22 cellular contexts compared by ENCODE assay signal in genomic region chr1:37100310-37100709, GRCh38.
"Had no signal": no experiment of that assay in that cellular context is flagged by ENCODE, and none has a peak within 500 bp of the region (broad histone marks: within the 10 kb centered on the region; RNA-seq: fewer than 3 reads in every experiment).

No MANE protein-coding gene starts in this region.

- H3K4me1 Mint-ChIP-seq: activated naive CD8-positive, alpha-beta T cell treated with anti-CD3 and anti-CD28 coated beads, Interleukin-2, amount 50 U/mL, for 24 hours; immature natural killer cell; stimulated activated effector memory CD8-positive, alpha-beta T cell treated with anti-CD3 and anti-CD28 coated beads, Interleukin-12 subunit alpha, Interleukin-12 subunit beta, amount 100 ng/mL, for 72 hours; stimulated activated naive CD8-positive, alpha-beta T cell treated with anti-CD3 and anti-CD28 coated beads, Interleukin-15, amount 100 ng/mL, for 72 hours had no signal

- ATAC-seq: activated naive CD8-positive, alpha-beta T cell treated with anti-CD3 and anti-CD28 coated beads, Interleukin-2, amount 50 U/mL, for 24 hours; activated T-cell treated with anti-CD3 and anti-CD28 coated beads, Interleukin-2, amount 50 U/mL, for 72 hours; left lobe of liver; lower lobe of right lung; right lobe of liver; stimulated activated effector memory CD8-positive, alpha-beta T cell treated with anti-CD3 and anti-CD28 coated beads, Interleukin-12 subunit alpha, Interleukin-12 subunit beta, amount 100 ng/mL, for 72 hours; stimulated activated naive CD8-positive, alpha-beta T cell treated with anti-CD3 and anti-CD28 coated beads, Interleukin-15, amount 100 ng/mL, for 72 hours had no signal

- H3K27me3 ChIP-seq: right lobe of liver had no signal

- DNase-seq: activated CD4-positive, alpha-beta memory T cell treated with anti-CD3 and anti-CD28 coated beads for 36 hours; activated CD4-positive, alpha-beta T cell treated with anti-CD3 and anti-CD28 coated beads for 48 hours; activated CD4-positive, CD25-positive, alpha-beta regulatory T cell; activated effector memory CD4-positive, alpha-beta T cell treated with Interleukin-2 at 50 U/mL for 16 hours; activated naive CD4-positive, alpha-beta T cell treated with anti-CD3 and anti-CD28 coated beads, Interleukin-2, amount 50 U/mL, for 16 hours; activated naive CD8-positive, alpha-beta T cell treated with anti-CD3 and anti-CD28 coated beads, Interleukin-2, amount 50 U/mL, for 24 hours; activated T-cell treated with anti-CD3 and anti-CD28 coated beads, Interleukin-2, amount 50 U/mL, for 72 hours; dermis blood vessel endothelial cell; effector CD8-positive, alpha-beta T cell; foreskin melanocyte; immature natural killer cell; lower lobe of right lung; naive B cell; nucleus accumbens; right lobe of liver; stimulated activated CD4-positive, alpha-beta T cell treated with anti-CD3 and anti-CD28 coated beads, Interleukin-2, amount 100 ng/mL, for 24 hours; stimulated activated naive CD8-positive, alpha-beta T cell treated with anti-CD3 and anti-CD28 coated beads, Interleukin-15, amount 100 ng/mL, for 72 hours; T1000; tibial artery had no signal

- H3K9me3 Mint-ChIP-seq: activated CD4-positive, alpha-beta memory T cell treated with anti-CD3 and anti-CD28 coated beads for 36 hours; activated naive CD8-positive, alpha-beta T cell treated with anti-CD3 and anti-CD28 coated beads, Interleukin-2, amount 50 U/mL, for 24 hours; activated T-cell treated with anti-CD3 and anti-CD28 coated beads, Interleukin-2, amount 50 U/mL, for 72 hours; immature natural killer cell; stimulated activated effector memory CD8-positive, alpha-beta T cell treated with anti-CD3 and anti-CD28 coated beads, Interleukin-12 subunit alpha, Interleukin-12 subunit beta, amount 100 ng/mL, for 72 hours; stimulated activated naive CD8-positive, alpha-beta T cell treated with anti-CD3 and anti-CD28 coated beads, Interleukin-15, amount 100 ng/mL, for 72 hours had no signal

- H3K27ac ChIP-seq: lower lobe of right lung, right lobe of liver, skin epidermis, tibial artery had no signal

- H3K4me3 Mint-ChIP-seq: activated CD4-positive, alpha-beta memory T cell treated with anti-CD3 and anti-CD28 coated beads for 36 hours; activated naive CD8-positive, alpha-beta T cell treated with anti-CD3 and anti-CD28 coated beads, Interleukin-2, amount 50 U/mL, for 24 hours; activated T-cell treated with anti-CD3 and anti-CD28 coated beads, Interleukin-2, amount 50 U/mL, for 72 hours; immature natural killer cell; naive B cell; stimulated activated effector memory CD8-positive, alpha-beta T cell treated with anti-CD3 and anti-CD28 coated beads, Interleukin-12 subunit alpha, Interleukin-12 subunit beta, amount 100 ng/mL, for 72 hours; stimulated activated naive CD8-positive, alpha-beta T cell treated with anti-CD3 and anti-CD28 coated beads, Interleukin-15, amount 100 ng/mL, for 72 hours had no signal

- H3K4me3 ChIP-seq: lower lobe of right lung, right lobe of liver, skin epidermis, tibial artery had no signal

- H3K36me3 Mint-ChIP-seq: activated CD4-positive, alpha-beta memory T cell treated with anti-CD3 and anti-CD28 coated beads for 36 hours; immature natural killer cell; naive B cell; stimulated activated effector memory CD8-positive, alpha-beta T cell treated with anti-CD3 and anti-CD28 coated beads, Interleukin-12 subunit alpha, Interleukin-12 subunit beta, amount 100 ng/mL, for 72 hours had no signal

- H3K36me3 ChIP-seq: lower lobe of right lung, right lobe of liver, tibial artery had no signal

- H3K4me1 ChIP-seq: lower lobe of right lung, right lobe of liver, tibial artery had no signal

- H3K27ac Mint-ChIP-seq: activated CD4-positive, alpha-beta memory T cell treated with anti-CD3 and anti-CD28 coated beads for 36 hours; activated naive CD8-positive, alpha-beta T cell treated with anti-CD3 and anti-CD28 coated beads, Interleukin-2, amount 50 U/mL, for 24 hours; activated T-cell treated with anti-CD3 and anti-CD28 coated beads, Interleukin-2, amount 50 U/mL, for 72 hours; immature natural killer cell; naive B cell; stimulated activated effector memory CD8-positive, alpha-beta T cell treated with anti-CD3 and anti-CD28 coated beads, Interleukin-12 subunit alpha, Interleukin-12 subunit beta, amount 100 ng/mL, for 72 hours; stimulated activated naive CD8-positive, alpha-beta T cell treated with anti-CD3 and anti-CD28 coated beads, Interleukin-15, amount 100 ng/mL, for 72 hours had no signal
